In the genomic region with DNA sequence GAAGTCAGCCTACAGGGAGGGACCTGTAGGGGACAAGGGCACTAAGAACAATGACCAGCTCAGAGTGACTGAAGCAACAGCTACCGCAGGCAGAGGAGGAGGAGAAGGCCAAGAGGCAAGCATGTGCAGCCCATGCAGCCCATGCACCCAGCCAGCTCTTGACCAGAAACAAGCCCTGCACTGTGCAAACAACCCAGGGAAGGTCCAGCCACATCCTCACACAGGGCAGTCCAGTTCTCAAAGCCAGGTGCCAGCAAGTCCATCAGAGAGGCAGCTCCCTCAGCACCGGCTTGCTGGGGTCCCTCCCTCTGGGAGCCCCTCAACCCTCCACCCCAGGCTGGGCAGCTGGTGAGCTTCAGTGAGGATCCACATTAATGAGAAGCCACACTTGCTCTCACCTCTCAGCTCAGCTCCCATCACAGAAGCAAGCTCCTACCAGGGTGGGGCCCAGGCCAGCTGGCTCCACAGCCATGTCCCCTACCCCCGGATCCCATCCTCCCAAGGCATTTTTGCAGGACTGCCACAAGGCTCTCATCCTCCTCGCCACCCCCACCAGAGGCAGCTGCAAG, we compare ENCODE assay signal across 16 cellular contexts. TPM values are rescaled to one million over a fixed set of nuclear protein-coding genes. Genes with fewer than 3 reads are reported as not detected.
DNase-seq lines count a peak whose midpoint lies in the region; ATAC-seq and TF ChIP-seq lines count a peak whose summit lies in the region.
"Had no signal": no experiment of that assay in that cellular context is flagged by ENCODE, and none has a peak within 500 bp of the region (broad histone marks: within the 10 kb centered on the region; RNA-seq: fewer than 3 reads in every experiment).

No MANE protein-coding gene starts in this region.

- H3K36me3 Mint-ChIP-seq in CD8-positive, alpha-beta T cell, result peaks cover 45% of the 10 kb centered on the region
- no peaks in the 10 kb centered on the region for H3K36me3 Mint-ChIP-seq in neural crest cell (ENCODE audit: low read depth)

- no peaks in the 10 kb centered on the region for H3K27me3 Mint-ChIP-seq in CD8-positive, alpha-beta T cell (ENCODE audit: low read depth)
- H3K27me3 Mint-ChIP-seq in neural crest cell (ENCODE audit: low read depth), result no peaks in the 10 kb centered on the region

- H3K79me2 ChIP-seq in PC-3 (ENCODE audit: low read length), result peaks cover 84% of the 10 kb centered on the region

- H3K36me3 ChIP-seq in CD8-positive, alpha-beta T cell (ENCODE audit: insufficient read depth, low read length), result no peaks in the 10 kb centered on the region
- H3K36me3 ChIP-seq in Peyer's patch (no peaks in the 10 kb centered on the region), heart left ventricle (peaks cover 0 to 10% (median 0%) of the 10 kb centered on the region in 9 donors), PC-3 (ENCODE audit: low read depth, low read length) (no peaks in the 10 kb centered on the region)

- peak overlapping the region; percentile 15 for H3K4me3 Mint-ChIP-seq in CD8-positive, alpha-beta T cell
- H3K4me3 Mint-ChIP-seq in neural crest cell, result peak overlapping the region; percentile 35
- H3K4me3 Mint-ChIP-seq: activated CD8-positive, alpha-beta T cell treated with anti-CD3 and anti-CD28 coated beads, Interleukin-2, amount 10 ng/mL, durations not matched to agents 7 days and 5 days; T-helper 1 cell treated with Interleukin-12 subunit alpha and Interleukin-12 subunit beta and Interleukin-4 antibody, amounts not matched to agents 30 μg/mL and 1 μg/mL, for 36 hours had no signal

- no peaks in the 10 kb centered on the region for H3K9me3 Mint-ChIP-seq in CD8-positive, alpha-beta T cell
- no peaks in the 10 kb centered on the region for H3K9me3 Mint-ChIP-seq in neural crest cell
- H3K9me3 Mint-ChIP-seq: T-helper 1 cell treated with Interleukin-12 subunit alpha and Interleukin-12 subunit beta and Interleukin-4 antibody, amounts not matched to agents 30 μg/mL and 1 μg/mL, for 36 hours had no signal

- WGBS in heart left ventricle, 4 donors, result 65 to 88% (median 71%) methylated on average over 3 to 4 of the region's 4 CpGs

- no peaks in the 10 kb centered on the region for H3F3A ChIP-seq in PC-3 (ENCODE audit: low read length, unreplicated experiment)

- POLR2A ChIA-PET in CD8-positive, alpha-beta T cell (lab: Charles Lee), result no interaction called here
- POLR2A ChIA-PET in PC-3 (lab: Charles Lee; ENCODE audit: unreplicated experiment), result no interaction called here

- ATAC-seq in CD8-positive, alpha-beta T cell, result no peak
- ATAC-seq in heart left ventricle, result peak in 3 of 4 donors; percentile 19 to 57 (median 29)
- ATAC-seq in PC-3, result no peak
- no peak for ATAC-seq in GM19324 (IDR thresholded peaks at IDR 0.05; ENCODE audit: low FRiP score, unreplicated experiment)
- ATAC-seq: activated CD8-positive, alpha-beta T cell treated with anti-CD3 and anti-CD28 coated beads, Interleukin-2, amount 10 ng/mL, durations not matched to agents 7 days and 5 days; left colon had no signal

- H3K27ac Mint-ChIP-seq in CD8-positive, alpha-beta T cell, result peak overlapping the region; percentile 71
- no peak overlapping the region for H3K27ac Mint-ChIP-seq in neural crest cell (ENCODE audit: unreplicated experiment)
- H3K27ac Mint-ChIP-seq: activated CD8-positive, alpha-beta T cell treated with anti-CD3 and anti-CD28 coated beads, Interleukin-2, amount 10 ng/mL, durations not matched to agents 7 days and 5 days; T-helper 1 cell treated with Interleukin-12 subunit alpha and Interleukin-12 subunit beta and Interleukin-4 antibody, amounts not matched to agents 30 μg/mL and 1 μg/mL, for 36 hours had no signal

- no peak overlapping the region for H3K4me3 ChIP-seq in CD8-positive, alpha-beta T cell (ENCODE audit: low read depth, low read length)
- no peak overlapping the region for H3K4me3 ChIP-seq in Peyer's patch
- no peak overlapping the region for H3K4me3 ChIP-seq in heart left ventricle
- no peak overlapping the region for H3K4me3 ChIP-seq in PC-3 (ENCODE audit: low read length)

- H3K9me2 ChIP-seq in PC-3 (replicated peaks; ENCODE audit: low read length), result no peaks in the 10 kb centered on the region

- no peaks in the 10 kb centered on the region for H3K9me3 ChIP-seq in CD8-positive, alpha-beta T cell (ENCODE audit: low read length)
- no peaks in the 10 kb centered on the region for H3K9me3 ChIP-seq in Peyer's patch
- H3K9me3 ChIP-seq in heart left ventricle, result no peaks in the 10 kb centered on the region
- no peaks in the 10 kb centered on the region for H3K9me3 ChIP-seq in PC-3 (ENCODE audit: low read length)

- peaks cover 82% of the 10 kb centered on the region for H3K4me1 Mint-ChIP-seq in CD8-positive, alpha-beta T cell (ENCODE audit: low read depth)
- peaks cover 33% of the 10 kb centered on the region for H3K4me1 Mint-ChIP-seq in neural crest cell

- CTCF ChIA-PET in CD8-positive, alpha-beta T cell (lab: Charles Lee), result interaction anchor here (0.8 to 1.6 kb wide), 3 partner anchors 9 to 42 kb away, joined by 3 to 8 read pairs (median 3); no protein-coding TSS in a partner anchor
- CTCF ChIA-PET in PC-3 (lab: Charles Lee), result no interaction called here

- H3K9ac ChIP-seq in PC-3 (ENCODE audit: low read length), result no peak overlapping the region
- H3K9ac ChIP-seq: parathyroid adenoma had no signal

- H3K27ac ChIP-seq in CD8-positive, alpha-beta T cell (ENCODE audit: low read depth, low read length), result no peak overlapping the region
- H3K27ac ChIP-seq in Peyer's patch (no peak overlapping the region), heart left ventricle (no peak overlapping the region), PC-3 (ENCODE audit: low read length) (no peak overlapping the region)
- H3K27ac ChIP-seq: parathyroid adenoma had no signal

- DNase-seq in CD8-positive, alpha-beta T cell, result no peak
- DNase-seq in Peyer's patch (peak in 2 of 3 donors; percentile 36), heart left ventricle (peak in 1 of 5 donors; percentile 25), neural crest cell (ENCODE audit: low read depth, low spot score) (no peak), PC-3 (no peak), cortex of kidney (lab: John Stamatoyannopoulos, UW) (no peak)
- DNase-seq: activated CD8-positive, alpha-beta T cell treated with anti-CD3 and anti-CD28 coated beads, Interleukin-2, amount 10 ng/mL, durations not matched to agents 7 days and 5 days; left colon; NCI-H2081 treated with DMSO at 0.1 percent for 48 hours; NCI-H510A treated with DMSO at 0.1 percent for 48 hours; SIG-M5 had no signal

- intact Hi-C loops in CD8-positive, alpha-beta T cell (cut with DNase I, micrococcal nuclease), result no loop called here
- intact Hi-C loops in heart left ventricle (cut with DNase I), result loop anchor here in 1 of 10 donors (10.0 kb wide), 1 partner anchor 60 kb away; no protein-coding TSS in a partner anchor
- intact Hi-C loops in PC-3 (cut with micrococcal nuclease), result no loop called here

- no peak overlapping the region for H2AFZ ChIP-seq in PC-3 (ENCODE audit: low read length)
- H2AFZ ChIP-seq: parathyroid adenoma had no signal

- H4K20me1 ChIP-seq in PC-3 (ENCODE audit: low read length), result peaks cover 49% of the 10 kb centered on the region; the same call in 1 of the 2 replicates

- no peak for TF ChIP-seq POLR2A in Peyer's patch (IDR thresholded peaks at IDR 0.05)
- no peak for TF ChIP-seq POLR2A in heart left ventricle (IDR thresholded peaks at IDR 0.05)

- H3K4me1 ChIP-seq in CD8-positive, alpha-beta T cell (ENCODE audit: insufficient read depth, low read length), result peaks cover 75% of the 10 kb centered on the region
- H3K4me1 ChIP-seq in Peyer's patch, result peaks cover 3 to 42% (median 28%) of the 10 kb centered on the region in 4 donors
- H3K4me1 ChIP-seq in heart left ventricle, result peaks cover 9 to 79% (median 55%) of the 10 kb centered on the region in 12 donors
- peaks cover 5% of the 10 kb centered on the region for H3K4me1 ChIP-seq in PC-3 (ENCODE audit: insufficient read depth, low read length)

- no TSS peak for BruUV-seq in PC-3 (replicated peaks; lab: Mats Ljungman, UMichigan)

- no peaks in the 10 kb centered on the region for H3K27me3 ChIP-seq in CD8-positive, alpha-beta T cell (ENCODE audit: insufficient read depth, low read length)
- no peaks in the 10 kb centered on the region for H3K27me3 ChIP-seq in Peyer's patch
- no peaks in the 10 kb centered on the region for H3K27me3 ChIP-seq in heart left ventricle
- H3K27me3 ChIP-seq in PC-3 (ENCODE audit: low read length), result no peaks in the 10 kb centered on the region

- no peak for TF ChIP-seq CTCF in CD8-positive, alpha-beta T cell (IDR thresholded peaks at IDR 0.05)
- no peak for TF ChIP-seq CTCF in Peyer's patch (IDR thresholded peaks at IDR 0.05)
- no peak for TF ChIP-seq CTCF in heart left ventricle (IDR thresholded peaks at IDR 0.05)
- TF ChIP-seq CTCF in neural crest cell (conservative IDR thresholded peaks at IDR 0.05), result no peak
- no peak for TF ChIP-seq CTCF in PC-3 (conservative IDR thresholded peaks at IDR 0.05; ENCODE audit: low read depth, low read length)

- H3K4me2 ChIP-seq in PC-3 (ENCODE audit: low read length), result no peak overlapping the region

RNA-seq across cellular contexts. Expression of gene DGCR2, which starts 7.1 kb away (rescaled TPM):
- 10 to 100 TPM; 29.6 to 32.4 TPM for total RNA-seq in CD8-positive, alpha-beta T cell
- total RNA-seq in Peyer's patch (100 to 1,000 TPM in 1 of 4 donors, 10 to 100 TPM in 3; 49.5 to 101 (median 92.1) TPM), heart left ventricle (10 to 100 TPM; 36.1 to 53.3 (median 41.2) TPM), neural crest cell (83.6 and 91.6 TPM in 2 replicates), PC-3 (2014; rRNA removed) (36.1 and 46.1 TPM in 2 replicates)
- 10 to 100 TPM; 26.0 to 51.5 TPM for polyA plus RNA-seq in heart left ventricle

RNA-seq across cellular contexts. Expression of gene TSSK2, which starts 16.0 kb away (rescaled TPM):
- total RNA-seq in CD8-positive, alpha-beta T cell, result under 1 TPM; 0.25 to 0.27 TPM
- total RNA-seq in Peyer's patch (under 1 TPM in 1 of 4 donors, not detected in 3; 0.85 TPM), heart left ventricle (under 1 TPM in 1 of 9 donors, not detected in 8; 0.12 TPM), neural crest cell (not detected in 2 replicates), PC-3 (2014; rRNA removed) (0.17 TPM in 1 of 2 replicates, not detected in the other)
- under 1 TPM; 0.04 to 0.19 TPM for polyA plus RNA-seq in heart left ventricle
- total RNA-seq: activated CD8-positive, alpha-beta T cell treated with anti-CD3 and anti-CD28 coated beads, Interleukin-2, amount 10 ng/mL, durations not matched to agents 7 days and 5 days; H1; left colon; subcutaneous adipose tissue had no signal
- polyA plus RNA-seq: H1 had no signal

RNA-seq across cellular contexts. Expression of gene ESS2, which starts 29.4 kb away (rescaled TPM):
- total RNA-seq in CD8-positive, alpha-beta T cell, result 10 to 100 TPM; 62.5 to 65.5 TPM
- 10 to 100 TPM; 10.1 to 36.3 (median 14.3) TPM for total RNA-seq in Peyer's patch
- total RNA-seq in heart left ventricle, result 10 to 100 TPM in 4 of 9 donors, 1 to 10 TPM in 5; 7.8 to 14.4 (median 9.6) TPM
- polyA plus RNA-seq in heart left ventricle, result 10 to 100 TPM; 11.2 to 14.7 TPM
- total RNA-seq in neural crest cell, result 22.7 and 23.5 TPM in 2 replicates
- total RNA-seq in PC-3 (2014; rRNA removed), result 12.6 and 22.9 TPM in 2 replicates

RNA-seq across cellular contexts. Expression of gene GSC2, which starts 35.0 kb away (rescaled TPM):
- not detected for total RNA-seq in CD8-positive, alpha-beta T cell
- total RNA-seq in Peyer's patch, result not detected
- not detected for total RNA-seq in heart left ventricle
- not detected for polyA plus RNA-seq in heart left ventricle
- not detected in 2 replicates for total RNA-seq in neural crest cell
- total RNA-seq in PC-3 (2014; rRNA removed), result not detected in 2 replicates
- total RNA-seq: activated CD8-positive, alpha-beta T cell treated with anti-CD3 and anti-CD28 coated beads, Interleukin-2, amount 10 ng/mL, durations not matched to agents 7 days and 5 days; left colon; subcutaneous adipose tissue had no signal

Comparison
In these comparisons a context has a peak if more than half of its experiments do, and no peak if none do; other contexts are left out.
1. ATAC-seq: peak in heart left ventricle (3 of 4); none in CD8-positive, alpha-beta T cell (single experiment), PC-3 (single experiment) and GM19324 (single experiment).
2. DNase-seq: peak in Peyer's patch (2 of 3); none in CD8-positive, alpha-beta T cell (0 of 7), neural crest cell (single experiment), PC-3 (single experiment) and cortex of kidney (single experiment).